In genomic region chr5:38809388-38810359, GRCh38 we compare ENCODE assay signal across 8 cellular contexts. TPM values are rescaled to one million over a fixed set of nuclear protein-coding genes. Genes with fewer than 3 reads are reported as not detected.
DNase-seq lines count a peak whose midpoint lies in the region; ATAC-seq, FAIRE-seq and TF ChIP-seq lines count a peak whose summit lies in the region.

No MANE protein-coding gene starts in this region.

- no peaks in the 10 kb centered on the region for H3K36me3 Mint-ChIP-seq in activated naive CD8-positive, alpha-beta T cell treated with anti-CD3 and anti-CD28 coated beads, Interleukin-2, amount 10 ng/mL, durations not matched to agents 7 days and 5 days
- no peaks in the 10 kb centered on the region for H3K36me3 Mint-ChIP-seq in progenitor cell of endocrine pancreas (ENCODE audit: insufficient read depth)

- POLR2A ChIA-PET in activated naive CD8-positive, alpha-beta T cell treated with anti-CD3 and anti-CD28 coated beads, Interleukin-2, amount 10 ng/mL, durations not matched to agents 7 days and 5 days (lab: Charles Lee) = interaction anchor here (1.2 kb wide), 1 partner anchor 368 kb away, joined by 4 read pairs; no protein-coding TSS in a partner anchor

- no peak overlapping the region for H3K4me3 Mint-ChIP-seq in activated naive CD8-positive, alpha-beta T cell treated with anti-CD3 and anti-CD28 coated beads, Interleukin-2, amount 10 ng/mL, durations not matched to agents 7 days and 5 days
- H3K4me3 Mint-ChIP-seq in progenitor cell of endocrine pancreas (ENCODE audit: low read depth) = no peak overlapping the region

- no peaks in the 10 kb centered on the region for H3K4me1 Mint-ChIP-seq in activated naive CD8-positive, alpha-beta T cell treated with anti-CD3 and anti-CD28 coated beads, Interleukin-2, amount 10 ng/mL, durations not matched to agents 7 days and 5 days
- peaks cover 2% of the 10 kb centered on the region for H3K4me1 Mint-ChIP-seq in progenitor cell of endocrine pancreas (ENCODE audit: low read depth)

- ATAC-seq in GM19023 (IDR thresholded peaks at IDR 0.05; ENCODE audit: unreplicated experiment) (peak; percentile 70), HG03135 (IDR thresholded peaks at IDR 0.05; ENCODE audit: unreplicated experiment) (no peak)
- no peak for ATAC-seq in activated naive CD8-positive, alpha-beta T cell treated with anti-CD3 and anti-CD28 coated beads, Interleukin-2, amount 10 ng/mL, durations not matched to agents 7 days and 5 days (ENCODE audit: low read depth)

- no peak overlapping the region for H3K27ac Mint-ChIP-seq in activated naive CD8-positive, alpha-beta T cell treated with anti-CD3 and anti-CD28 coated beads, Interleukin-2, amount 10 ng/mL, durations not matched to agents 7 days and 5 days
- peak overlapping the region; percentile 78 for H3K27ac Mint-ChIP-seq in progenitor cell of endocrine pancreas

- DNase-seq in AG09309 (ENCODE audit: low read depth) = peak; percentile 58
- peak; percentile 71 for DNase-seq in MG63
- peak; percentile 70 for DNase-seq in RCC 7860 (ENCODE audit: low spot score)
- peak; percentile 56 for DNase-seq in activated naive CD8-positive, alpha-beta T cell treated with anti-CD3 and anti-CD28 coated beads, Interleukin-2, amount 10 ng/mL, durations not matched to agents 7 days and 5 days
- DNase-seq in cardiac septum (ENCODE audit: low spot score) = peak; percentile 84
- peak; percentile 70 for DNase-seq in progenitor cell of endocrine pancreas (ENCODE audit: low spot score, unreplicated experiment)

- TF ChIP-seq CTCF in AG09309 (IDR thresholded peaks at IDR 0.05; ENCODE audit: control insufficient read depth, insufficient read depth, low read depth, low read length, missing control alignments) (peak; percentile 96), progenitor cell of endocrine pancreas (IDR thresholded peaks at IDR 0.05; ENCODE audit: unreplicated experiment) (peak; percentile 94)

- H3K4me3 ChIP-seq in AG09309 (ENCODE audit: control insufficient read depth, low read depth, low read length) (no peak overlapping the region), MG63 (no peak overlapping the region)

- FAIRE-seq in RCC 7860 (lab: Jason Lieb, UNC) = peak; percentile 74

- H3K9me3 Mint-ChIP-seq in activated naive CD8-positive, alpha-beta T cell treated with anti-CD3 and anti-CD28 coated beads, Interleukin-2, amount 10 ng/mL, durations not matched to agents 7 days and 5 days = no peaks in the 10 kb centered on the region
- H3K9me3 Mint-ChIP-seq in progenitor cell of endocrine pancreas (ENCODE audit: low read depth) = no peaks in the 10 kb centered on the region

- peaks cover 27% of the 10 kb centered on the region for H3K27me3 Mint-ChIP-seq in activated naive CD8-positive, alpha-beta T cell treated with anti-CD3 and anti-CD28 coated beads, Interleukin-2, amount 10 ng/mL, durations not matched to agents 7 days and 5 days
- H3K27me3 Mint-ChIP-seq in progenitor cell of endocrine pancreas = no peaks in the 10 kb centered on the region

- intact Hi-C loops in cardiac septum (cut with DNase I) = loop anchor here (2.0 to 5.0 kb wide), 5 partner anchors 137 to 427 kb away; partner anchors contain the start of gene LIFR

- H3K36me3 ChIP-seq in MG63 = no peaks in the 10 kb centered on the region

- no peaks in the 10 kb centered on the region for H3K9me3 ChIP-seq in MG63

- H3K27me3 ChIP-seq in MG63 = no peaks in the 10 kb centered on the region

RNA-seq across cellular contexts. Expression of gene OSMR, which starts 36.1 kb away (rescaled TPM):
- total RNA-seq in MG63 (2014; rRNA removed; shearing (Covaris generic); ENCODE audit: low replicate concordance) = 10.1 and 23.4 TPM in 2 replicates
- total RNA-seq in activated naive CD8-positive, alpha-beta T cell treated with anti-CD3 and anti-CD28 coated beads, Interleukin-2, amount 10 ng/mL, durations not matched to agents 7 days and 5 days = not detected
- total RNA-seq in cardiac septum (19.9 TPM), progenitor cell of endocrine pancreas (0.19 and 0.82 TPM in 2 replicates)
